In the genomic region with DNA sequence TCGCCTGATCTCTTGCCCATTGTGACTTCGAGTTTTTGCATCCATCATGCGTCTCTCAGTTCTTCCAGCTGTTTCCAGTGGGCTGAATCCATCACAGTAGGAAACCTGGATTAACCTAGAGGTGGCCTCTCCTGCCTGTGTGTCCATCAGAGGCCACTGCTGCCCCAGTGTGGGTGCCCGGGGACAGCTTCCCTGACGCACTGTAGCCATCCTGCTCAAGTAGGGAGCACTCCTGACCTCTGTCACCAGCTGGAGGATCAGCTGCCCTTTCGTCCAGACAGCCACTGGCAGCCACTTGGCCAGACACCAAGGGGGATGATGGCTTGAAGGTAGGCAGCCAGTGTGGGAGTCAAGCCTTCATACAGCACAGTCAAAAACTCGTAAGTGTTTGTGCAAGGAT, we compare ENCODE assay signal across 17 cellular contexts.
"Had no signal": no experiment of that assay in that cellular context is flagged by ENCODE, and none has a peak within 500 bp of the region (broad histone marks: within the 10 kb centered on the region; RNA-seq: fewer than 3 reads in every experiment).

No MANE protein-coding gene starts in this region.

- H3K27me3 ChIP-seq: colonic mucosa, left lung, neutrophil, tibial artery, upper lobe of right lung, vagina had no signal

- H3K4me3 ChIP-seq: colonic mucosa, left lung, lung, psoas muscle, smooth muscle cell, tibial artery, upper lobe of right lung, vagina had no signal

- DNase-seq: cerebellar nuclear complex; colonic mucosa; effector CD8-positive, alpha-beta T cell; immature natural killer cell; left lung; mesenchymal stem cell; naive B cell; psoas muscle; retina; stimulated activated CD4-positive, alpha-beta T cell treated with anti-CD3 and anti-CD28 coated beads, Interleukin-2, amount 100 ng/mL, for 48 hours; stimulated activated naive CD4-positive, alpha-beta T cell treated with Interleukin-2 at 50 U/mL for 16 hours; tibial artery; upper lobe of right lung had no signal

- H3K36me3 ChIP-seq: colonic mucosa, left lung, neutrophil, tibial artery, upper lobe of right lung, vagina had no signal

- H3K27ac ChIP-seq: colonic mucosa, left lung, neutrophil, psoas muscle, tibial artery, upper lobe of right lung, vagina had no signal

- ATAC-seq: left lung, psoas muscle, upper lobe of right lung had no signal

- H3K9me3 ChIP-seq: colonic mucosa, left lung, neutrophil, psoas muscle, tibial artery, upper lobe of right lung, vagina had no signal

- H3K4me1 ChIP-seq: colonic mucosa, left lung, psoas muscle, tibial artery, upper lobe of right lung, vagina had no signal
